ENCODE assay signal across 16 cellular contexts in the genomic region with DNA sequence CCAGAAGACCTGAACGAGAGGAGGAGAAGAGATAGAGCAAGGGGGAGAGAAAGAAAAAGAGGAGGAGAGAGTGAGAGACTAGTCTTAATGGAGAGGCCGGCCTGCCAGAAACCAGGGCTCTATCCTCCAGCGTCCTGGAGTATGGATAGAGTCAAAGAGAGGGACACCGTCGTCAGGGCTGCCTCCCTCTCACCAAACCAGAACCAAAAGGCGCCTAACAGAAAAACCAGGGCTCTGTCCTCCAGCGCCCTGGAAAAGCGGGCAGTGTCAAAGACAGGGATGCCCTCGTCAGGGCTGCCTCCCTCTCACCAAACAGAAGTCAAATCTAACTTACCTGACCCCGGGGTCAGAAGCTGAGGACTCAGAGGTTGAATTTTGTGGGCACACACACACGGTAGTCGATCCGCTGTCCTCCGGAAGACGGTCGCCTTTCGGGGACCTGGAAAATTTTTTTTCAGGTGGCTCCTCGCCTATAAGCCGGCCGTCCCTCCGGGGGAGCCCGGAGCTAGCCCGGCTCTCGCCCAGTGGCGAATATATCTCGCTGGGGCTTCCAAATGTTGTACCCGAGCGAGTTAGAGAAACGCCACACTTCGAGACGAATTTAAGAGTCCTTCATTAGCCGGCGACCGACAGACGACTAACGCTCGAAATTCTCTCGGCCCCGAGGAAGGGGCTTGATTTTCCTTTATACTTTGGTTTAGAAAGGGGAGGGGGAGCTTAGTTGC.
DNase-seq lines count a peak whose midpoint lies in the region; ATAC-seq and FAIRE-seq lines count a peak whose summit lies in the region.
"Had no signal": no experiment of that assay in that cellular context is flagged by ENCODE, and none has a peak within 500 bp of the region (broad histone marks: within the 10 kb centered on the region; RNA-seq: fewer than 3 reads in every experiment).

No MANE protein-coding gene starts in this region.

- peak overlapping the region; percentile 14 for H3K4me3 Mint-ChIP-seq in central memory CD8-positive, alpha-beta T cell
- peak overlapping the region in 6 of 10 donors; percentile 22 to 72 (median 58) for H3K4me3 Mint-ChIP-seq in naive thymus-derived CD4-positive, alpha-beta T cell

- DNase-seq in ELF-1 (ENCODE audit: low read depth, low spot score): peak; percentile 54
- DNase-seq in central memory CD8-positive, alpha-beta T cell (ENCODE audit: low spot score in 2 of 2): no peak
- DNase-seq in naive thymus-derived CD4-positive, alpha-beta T cell: no peak
- DNase-seq in putamen (ENCODE audit: low spot score): no peak
- DNase-seq in SIG-M5 (lab: John Stamatoyannopoulos, UW): no peak
- no peak for DNase-seq in frontal cortex (ENCODE audit: low spot score in 2 of 2)
- DNase-seq: activated CD4-positive, alpha-beta T cell treated with anti-CD3 and anti-CD28 coated beads, Interleukin-2, amount 50 U/mL, for 4 hours; DMS79 treated with DMSO at 0.1 percent for 48 hours; foreskin keratinocyte; NCI-H774; ovary; T-helper 9 cell had no signal

- H3K36me3 Mint-ChIP-seq in central memory CD8-positive, alpha-beta T cell (ENCODE audit: insufficient read depth): peaks cover 20% of the 10 kb centered on the region
- peaks cover 0 to 42% (median 11%) of the 10 kb centered on the region in 5 donors for H3K36me3 Mint-ChIP-seq in naive thymus-derived CD4-positive, alpha-beta T cell

- H3K9me3 ChIP-seq in HUES64 (ENCODE audit: insufficient read depth, low read depth, low read length): no peaks in the 10 kb centered on the region
- peaks cover 0 to 12% (median 0%) of the 10 kb centered on the region in 3 experiments for H3K9me3 ChIP-seq in naive thymus-derived CD4-positive, alpha-beta T cell (ENCODE audit: control insufficient read depth in 2 of 3, low read length in 3 of 3)
- H3K9me3 ChIP-seq: ovary, vagina had no signal

- peaks cover 7% of the 10 kb centered on the region for H3K4me1 Mint-ChIP-seq in central memory CD8-positive, alpha-beta T cell
- H3K4me1 Mint-ChIP-seq in naive thymus-derived CD4-positive, alpha-beta T cell: peaks cover 6 to 17% (median 14%) of the 10 kb centered on the region in 7 donors

- peaks cover 100% of the 10 kb centered on the region for H3K27me3 Mint-ChIP-seq in central memory CD8-positive, alpha-beta T cell
- H3K27me3 Mint-ChIP-seq in naive thymus-derived CD4-positive, alpha-beta T cell: peaks cover 93 to 97% (median 96%) of the 10 kb centered on the region in 5 donors

- H3K27ac Mint-ChIP-seq in central memory CD8-positive, alpha-beta T cell (ENCODE audit: low read depth): peak overlapping the region; percentile 87
- H3K27ac Mint-ChIP-seq in naive thymus-derived CD4-positive, alpha-beta T cell: peak overlapping the region in 8 of 9 donors; percentile 5 to 94 (median 76)

- intact Hi-C loops in naive thymus-derived CD4-positive, alpha-beta T cell (cut with micrococcal nuclease): loop anchor here in 1 of 2 donors (5.0 kb wide), 1 partner anchor 37 kb away; no protein-coding TSS in a partner anchor

- CTCF ChIA-PET in naive thymus-derived CD4-positive, alpha-beta T cell (lab: Charles Lee): no interaction called here

- FAIRE-seq in frontal cortex (lab: Jason Lieb, UNC): no peak
- FAIRE-seq: islet of Langerhans had no signal

- no peak overlapping the region; the same call in 1 of the 2 replicates for H3K27ac ChIP-seq in HUES64 (ENCODE audit: low read depth, low read length)
- no peak overlapping the region for H3K27ac ChIP-seq in naive thymus-derived CD4-positive, alpha-beta T cell (ENCODE audit: low read depth, low read length)
- H3K27ac ChIP-seq: BLaER1, foreskin keratinocyte, ovary, vagina had no signal

- under 1% methylated on average over 39 of the region's 39 CpGs for WGBS in HUES64

- H3K4me3 ChIP-seq in HUES64 (ENCODE audit: low read length): peak overlapping the region; percentile 47
- no peak overlapping the region for H3K4me3 ChIP-seq in naive thymus-derived CD4-positive, alpha-beta T cell (ENCODE audit: low read length)
- H3K4me3 ChIP-seq: BLaER1, ovary, vagina had no signal

- POLR2A ChIA-PET in naive thymus-derived CD4-positive, alpha-beta T cell (lab: Charles Lee): no interaction called here

- no peak overlapping the region for H3K9ac ChIP-seq in HUES64 (ENCODE audit: low read depth, low read length)
- H3K9ac ChIP-seq: BLaER1 had no signal

- no peak for ATAC-seq in central memory CD8-positive, alpha-beta T cell (replicated peaks; ENCODE audit: extremely low read depth, poor library complexity, severe bottlenecking)
- no peak for ATAC-seq in naive thymus-derived CD4-positive, alpha-beta T cell
- ATAC-seq: foreskin keratinocyte had no signal

- no peaks in the 10 kb centered on the region for H3K36me3 ChIP-seq in HUES64 (ENCODE audit: insufficient read depth, low read length)
- no peaks in the 10 kb centered on the region for H3K36me3 ChIP-seq in naive thymus-derived CD4-positive, alpha-beta T cell (ENCODE audit: control insufficient read depth in 2 of 3, insufficient read depth in 3 of 3, low read length in 3 of 3)
- H3K36me3 ChIP-seq: BLaER1, ovary, vagina had no signal

- H3K9me3 Mint-ChIP-seq in central memory CD8-positive, alpha-beta T cell: peaks cover 15% of the 10 kb centered on the region
- H3K9me3 Mint-ChIP-seq in naive thymus-derived CD4-positive, alpha-beta T cell: peaks cover 4 to 89% (median 35%) of the 10 kb centered on the region in 11 donors

- peaks cover 40% of the 10 kb centered on the region for H3K4me1 ChIP-seq in HUES64 (ENCODE audit: insufficient read depth, low read length)
- H3K4me1 ChIP-seq in naive thymus-derived CD4-positive, alpha-beta T cell (ENCODE audit: control insufficient read depth in 2 of 2, insufficient read depth in 2 of 2, low read length in 2 of 2): no peaks in the 10 kb centered on the region
- H3K4me1 ChIP-seq: foreskin keratinocyte, vagina had no signal

- H3K27me3 ChIP-seq in HUES64 (ENCODE audit: insufficient read depth, low read length): peaks cover 100% of the 10 kb centered on the region
- H3K27me3 ChIP-seq in naive thymus-derived CD4-positive, alpha-beta T cell (ENCODE audit: control insufficient read depth in 2 of 2, insufficient read depth in 2 of 2, low read length in 2 of 2): peaks cover 29 to 84% of the 10 kb centered on the region in 2 donors
- H3K27me3 ChIP-seq: ovary, vagina had no signal
